9 cellular contexts compared by ENCODE assay signal in genomic region chr22:40046126-40046525, GRCh38. TPM values are rescaled to one million over a fixed set of nuclear protein-coding genes. Genes with fewer than 3 reads are reported as not detected.
A peak's percentile ranks its signal among the peaks of the same experiment; 100 is the strongest.
DNase-seq lines count a peak whose midpoint lies in the region; ATAC-seq and TF ChIP-seq lines count a peak whose summit lies in the region.
"Had no signal": no experiment of that assay in that cellular context is flagged by ENCODE, and none has a peak within 500 bp of the region (broad histone marks: within the 10 kb centered on the region; RNA-seq: fewer than 3 reads in every experiment).

No MANE protein-coding gene starts in this region.

- peak overlapping the region; percentile 63 for H3K4me3 ChIP-seq in mesodermal cell (ENCODE audit: extremely low read depth, insufficient read depth, low read length, poor library complexity, severe bottlenecking)

- no peak for TF ChIP-seq CTCF in CD14-positive monocyte (IDR thresholded peaks at IDR 0.05)

- intact Hi-C loops in CD14-positive monocyte (cut with micrococcal nuclease): loop anchor here (10.0 kb wide), 3 partner anchors 299 to 1239 kb away; partner anchors contain the start of genes ADSL (in 2 of the 2), RANGAP1 (in 1 of the 2) and RPL3 (in 1 of the 2)

- no peaks in the 10 kb centered on the region for H3K9me3 Mint-ChIP-seq in activated naive CD4-positive, alpha-beta T cell treated with anti-CD3 and anti-CD28 coated beads, Interleukin-2, amount 50 U/mL, for 72 hours
- H3K9me3 Mint-ChIP-seq in CD14-positive monocyte: peaks cover 0 to 3% (median 0%) of the 10 kb centered on the region in 7 donors

- H3K4me1 ChIP-seq in mesodermal cell (ENCODE audit: control insufficient read depth, insufficient read depth, low read length, poor library complexity, severe bottlenecking): no peaks in the 10 kb centered on the region

- 100% methylated on average over 2 of the region's 9 CpGs for WGBS in mesodermal cell (ENCODE audit: insufficient coverage in 2 of 2), 2 experiments

- peaks cover 0 to 4% (median 2%) of the 10 kb centered on the region in 3 donors for H3K27me3 Mint-ChIP-seq in CD14-positive monocyte (ENCODE audit: low read depth in 3 of 3)

- no peaks in the 10 kb centered on the region for H3K36me3 ChIP-seq in mesodermal cell (ENCODE audit: control insufficient read depth, insufficient read depth, low read length)

- H3K4me1 Mint-ChIP-seq in CD14-positive monocyte: peaks cover 53% of the 10 kb centered on the region

- peak overlapping the region; percentile 63 to 79 for H3K27ac Mint-ChIP-seq in activated naive CD4-positive, alpha-beta T cell treated with anti-CD3 and anti-CD28 coated beads, Interleukin-2, amount 50 U/mL, for 72 hours
- peak overlapping the region in 1 of 7 donors; percentile 26 for H3K27ac Mint-ChIP-seq in CD14-positive monocyte

- no peaks in the 10 kb centered on the region for H3K9me3 ChIP-seq in mesodermal cell (ENCODE audit: control insufficient read depth, low read length)

- H3K4me3 Mint-ChIP-seq in CD14-positive monocyte: peak overlapping the region in 1 of 2 donors; percentile 78

- ATAC-seq in activated naive CD4-positive, alpha-beta T cell treated with anti-CD3 and anti-CD28 coated beads, Interleukin-2, amount 50 U/mL, for 72 hours: no peak

- H3K27ac ChIP-seq in mesodermal cell (ENCODE audit: low read depth, low read length, severe bottlenecking): no peak overlapping the region

- no peaks in the 10 kb centered on the region for H3K36me3 Mint-ChIP-seq in activated naive CD4-positive, alpha-beta T cell treated with anti-CD3 and anti-CD28 coated beads, Interleukin-2, amount 50 U/mL, for 72 hours
- no peaks in the 10 kb centered on the region for H3K36me3 Mint-ChIP-seq in CD14-positive monocyte

- peak; percentile 31 for DNase-seq in stimulated activated CD4-positive, alpha-beta T cell treated with anti-CD3 and anti-CD28 coated beads, Interleukin-1b, Interleukin-23, amount 100 ng/mL, for 48 hours
- no peak for DNase-seq in stimulated activated CD4-positive, alpha-beta T cell treated with anti-CD3 and anti-CD28 coated beads, Interleukin-4, amount 100 ng/mL, for 1 hour
- DNase-seq in activated naive CD4-positive, alpha-beta T cell treated with anti-CD3 and anti-CD28 coated beads, Interleukin-2, amount 50 U/mL, for 72 hours (ENCODE audit: low spot score in 2 of 2): peak in 1 of 2 donors; percentile 34
- DNase-seq in NCI-H2171 (lab: John Stamatoyannopoulos, UW) (no peak), NCI-H2081 treated with DMSO at 0.1 percent for 48 hours (lab: John Stamatoyannopoulos, UW) (no peak), CD14-positive monocyte (ENCODE audit: low spot score) (no peak), pons (ENCODE audit: low spot score) (no peak)

RNA-seq across cellular contexts. Expression of gene FAM83F, which starts 51.4 kb away (rescaled TPM):
- 1 to 10 TPM; 1.1 TPM for total RNA-seq in activated naive CD4-positive, alpha-beta T cell treated with anti-CD3 and anti-CD28 coated beads, Interleukin-2, amount 50 U/mL, for 72 hours
- 0.77 TPM for polyA plus RNA-seq in mesodermal cell (2013, experiment 1 of 2)
- polyA plus RNA-seq in mesodermal cell (2013, experiment 2 of 2): 0.40 TPM
- under 1 TPM in 1 of 2 donors, not detected in 1; 0.01 TPM for polyA plus RNA-seq in CD14-positive monocyte
- total RNA-seq: RPMI7951 had no signal
